ENCODE assay signal across 9 cellular contexts in genomic region chr1:159946242-159947187, GRCh38. TPM values are rescaled to one million over a fixed set of nuclear protein-coding genes. Genes with fewer than 3 reads are reported as not detected.
A peak's percentile ranks its signal among the peaks of the same experiment; 100 is the strongest.
DNase-seq lines count a peak whose midpoint lies in the region; ATAC-seq, FAIRE-seq and TF ChIP-seq lines count a peak whose summit lies in the region.
"Had no signal": no experiment of that assay in that cellular context is flagged by ENCODE, and none has a peak within 500 bp of the region (broad histone marks: within the 10 kb centered on the region; RNA-seq: fewer than 3 reads in every experiment).

No MANE protein-coding gene starts in this region.

- peak overlapping the region; percentile 76 for H3K18ac ChIP-seq in H1 (ENCODE audit: extremely low read depth, low read length)

- TF ChIP-seq POLR2A in H1 (IDR thresholded peaks at IDR 0.05; ENCODE audit: control extremely low read depth in 1 of 2, low read depth in 2 of 2, low read length in 2 of 2) (no peak), H54 (IDR thresholded peaks at IDR 0.05; ENCODE audit: low read depth, low read length) (no peak)

- H3K79me2 ChIP-seq in MM.1S (ENCODE audit: low read length) (no peaks in the 10 kb centered on the region), H1 (ENCODE audit: control insufficient read depth in 1 of 2, insufficient read depth in 2 of 2, low read length in 2 of 2) (peaks cover 3 to 12% of the 10 kb centered on the region in 2 experiments; a peak in 2 of 4 replicates)

- no peak overlapping the region; the same call in 1 of the 2 replicates for H2AK5ac ChIP-seq in H1 (ENCODE audit: low read depth, low read length)

- no peak for ATAC-seq in HG02981 (IDR thresholded peaks at IDR 0.05; ENCODE audit: unreplicated experiment)

- H3K4me3 ChIP-seq in Caco-2 (ENCODE audit: low read depth, low read length) (peak overlapping the region; percentile 50), MM.1S (ENCODE audit: low read length) (peak overlapping the region; percentile 59), H1 (ENCODE audit: extremely low read depth in 1 of 4, insufficient read depth in 2 of 4, low read depth in 3 of 4, low read length in 4 of 4) (peak overlapping the region; percentile 49 to 82 (median 60); a peak in 7 of 8 replicates)

- WGBS in H1 (ENCODE audit: extremely low coverage in 1 of 2, insufficient coverage in 1 of 2, insufficient read length in 1 of 2, insufficient replicate concordance in 2 of 2, low coverage in 1 of 2, low lambda C conversion rate in 2 of 2, missing lambda C conversion rate in 1 of 2), 2 experiments: 56% methylated on average over 9 of the region's 9 CpGs; no CpG with 5 or more reads in 1 of the 2 experiments

- 0 out of 2 replicates have a peak, but pooled peaks cover 2% of the 10 kb centered on the region for H3F3A ChIP-seq in MM.1S (ENCODE audit: insufficient read depth, low read length)

- H3K27me3 ChIP-seq in Caco-2 (replicated peaks; ENCODE audit: control insufficient read depth, insufficient read depth, low read length): no peaks in the 10 kb centered on the region
- H3K27me3 ChIP-seq in MM.1S (replicated peaks; ENCODE audit: insufficient read depth, low read length): peaks cover 43% of the 10 kb centered on the region
- H3K27me3 ChIP-seq in H1 (replicated peaks in 1 of 4; ENCODE audit: control insufficient read depth in 3 of 4, extremely low read depth in 1 of 4, insufficient read depth in 3 of 4, low read length in 3 of 4): no peaks in the 10 kb centered on the region

- FAIRE-seq in H1 (lab: Jason Lieb, UNC) (peak; percentile 57), H54 (lab: Jason Lieb, UNC) (no peak)

- TF ChIP-seq EP300 in H1 (IDR thresholded peaks at IDR 0.05; ENCODE audit: borderline replicate concordance in 1 of 2, low read depth in 2 of 2, low read length in 2 of 2): no peak

- H3K4me1 ChIP-seq in Caco-2: peaks cover 56% of the 10 kb centered on the region
- H3K4me1 ChIP-seq in MM.1S (ENCODE audit: low read length): no peaks in the 10 kb centered on the region
- peaks cover 7 to 24% (median 14%) of the 10 kb centered on the region in 4 experiments for H3K4me1 ChIP-seq in H1 (replicated peaks in 1 of 4; ENCODE audit: control insufficient read depth in 3 of 4, insufficient read depth in 4 of 4, low read length in 3 of 4)

- H3K4ac ChIP-seq in H1 (replicated peaks; ENCODE audit: insufficient read length, low read depth, low read length): peak overlapping the region; percentile 6

- DNase-seq in Caco-2: no peak
- DNase-seq in MM.1S: no peak
- DNase-seq in H1 (ENCODE audit: low read depth in 1 of 2, low spot score in 2 of 2): no peak
- DNase-seq in osteocyte (ENCODE audit: extremely low spot score, unreplicated experiment): no peak
- DNase-seq in NCI-H1694 (lab: John Stamatoyannopoulos, UW): no peak
- DNase-seq in NCI-H748 treated with DMSO at 0.1 percent for 48 hours (lab: John Stamatoyannopoulos, UW): no peak
- DNase-seq in H54 (ENCODE audit: insufficient read length, low spot score): no peak

- H2AFZ ChIP-seq in MM.1S (ENCODE audit: low read length) (peak overlapping the region; percentile 80), H1 (ENCODE audit: low read length) (0 out of 2 replicates have a peak overlapping the region, but pooled peaks have one; percentile 15)

- peak overlapping the region; percentile 80 for H4K5ac ChIP-seq in H1 (ENCODE audit: insufficient read length, low read depth, low read length)

- peak overlapping the region; percentile 50; the same call in 1 of the 2 replicates for H2BK20ac ChIP-seq in H1 (ENCODE audit: low read length)

- no peak overlapping the region; the same call in 1 of the 2 replicates for H3K9ac ChIP-seq in MM.1S (ENCODE audit: low read length)
- 0 out of 7 replicates have a peak overlapping the region, but pooled peaks of 2 of the 4 experiments have one; percentile 36 to 68 for H3K9ac ChIP-seq in H1 (replicated peaks in 1 of 4; ENCODE audit: extremely low read depth in 1 of 4, low read depth in 3 of 4, low read length in 3 of 4)

- BruUV-seq in Caco-2 (replicated peaks; lab: Mats Ljungman, UMichigan): TSS peak; percentile 57

- no peak overlapping the region for H3K27ac ChIP-seq in MM.1S (ENCODE audit: low read length)
- peak overlapping the region; percentile 80; the same call in 1 of the 2 replicates for H3K27ac ChIP-seq in H1 (ENCODE audit: low read depth, low read length)

- H3K4me3 Mint-ChIP-seq in Caco-2 (ENCODE audit: unreplicated experiment) (peak overlapping the region; percentile 83), osteocyte (ENCODE audit: unreplicated experiment) (peak overlapping the region; percentile 59)

- no peaks in the 10 kb centered on the region for H4K20me1 ChIP-seq in MM.1S (ENCODE audit: insufficient read depth, low read length)
- no peaks in the 10 kb centered on the region for H4K20me1 ChIP-seq in H1 (replicated peaks in 1 of 2; ENCODE audit: control insufficient read depth in 1 of 2, insufficient read depth in 2 of 2, low read length in 2 of 2)

- H3K36me3 Mint-ChIP-seq in Caco-2 (ENCODE audit: insufficient read depth, unreplicated experiment) (no peaks in the 10 kb centered on the region), osteocyte (ENCODE audit: unreplicated experiment) (no peaks in the 10 kb centered on the region)

- intact Hi-C loops in Caco-2 (cut with micrococcal nuclease; ENCODE audit: unreplicated experiment): no loop called here

- H3K4me1 Mint-ChIP-seq in Caco-2 (ENCODE audit: low read depth, unreplicated experiment) (peaks cover 62% of the 10 kb centered on the region), osteocyte (ENCODE audit: unreplicated experiment) (peaks cover 12% of the 10 kb centered on the region)

- H3K4me2 ChIP-seq in MM.1S (ENCODE audit: low read depth, low read length) (peak overlapping the region; percentile 92), H1 (ENCODE audit: insufficient read depth in 1 of 2, low read depth in 2 of 2, low read length in 2 of 2) (peak overlapping the region; percentile 72 to 77)

- 0 out of 2 replicates have a peak overlapping the region, but pooled peaks have one; percentile 40 for H2BK15ac ChIP-seq in H1 (ENCODE audit: low read length)

- H3K23me2 ChIP-seq in H1 (ENCODE audit: low read depth, low read length): peaks cover 10% of the 10 kb centered on the region; the same call in 1 of the 2 replicates

- peak overlapping the region; percentile 55; the same call in 1 of the 2 replicates for H2BK5ac ChIP-seq in H1 (ENCODE audit: low read depth, low read length)

- no peak overlapping the region; the same call in 1 of the 2 replicates for H4K8ac ChIP-seq in H1 (ENCODE audit: extremely low read depth, insufficient read depth, low read length)

- peak overlapping the region; percentile 47 for H2BK120ac ChIP-seq in H1 (replicated peaks; ENCODE audit: low read depth, low read length)

- H3K27me3 Mint-ChIP-seq in Caco-2 (ENCODE audit: insufficient read depth, unreplicated experiment): no peaks in the 10 kb centered on the region
- peaks cover 51% of the 10 kb centered on the region for H3K27me3 Mint-ChIP-seq in osteocyte (ENCODE audit: unreplicated experiment)

- H3K23ac ChIP-seq in H1 (ENCODE audit: insufficient read length): no peak overlapping the region

- no peak overlapping the region for H3K14ac ChIP-seq in H1 (ENCODE audit: insufficient read length)

- TF ChIP-seq CTCF in Caco-2 (IDR thresholded peaks at IDR 0.05; ENCODE audit: insufficient read depth in 1 of 2, low read depth in 1 of 2, low read length in 1 of 2, severe bottlenecking in 1 of 2, unreplicated experiment in 1 of 2) (no peak), MM.1S (IDR thresholded peaks at IDR 0.05; ENCODE audit: low read length) (no peak), H1 (IDR thresholded peaks at IDR 0.05; ENCODE audit: control extremely low read depth in 1 of 3, insufficient read depth in 1 of 3, low read depth in 1 of 3, low read length in 3 of 3) (no peak), osteocyte (IDR thresholded peaks at IDR 0.05) (no peak)

- CTCF ChIA-PET in Caco-2 (lab: Charles Lee) (interaction anchor here (0.6 to 1.8 kb wide), 16 partner anchors 8 to 247 kb away, joined by 3 to 34 read pairs (median 6); partner anchors contain the start of genes CFAP45, DUSP23 and SLAMF9), H1 (lab: Charles Lee; ENCODE audit: partially characterized antibody) (interaction anchor here (0.7 to 35.5 kb wide), 17 partner anchors 8 to 157 kb away, joined by 3 to 696 read pairs (median 4); partner anchors contain the start of genes SLAMF9 and TAGLN2)

- H3K36me3 ChIP-seq in Caco-2 (ENCODE audit: control insufficient read depth, insufficient read depth, low read length): no peaks in the 10 kb centered on the region
- no peaks in the 10 kb centered on the region for H3K36me3 ChIP-seq in MM.1S (replicated peaks; ENCODE audit: insufficient read depth, low read length)
- no peaks in the 10 kb centered on the region; a peak in 1 of 8 replicates for H3K36me3 ChIP-seq in H1 (ENCODE audit: control insufficient read depth in 2 of 4, insufficient read depth in 4 of 4, low read length in 3 of 4)

- H3K79me1 ChIP-seq in H1 (ENCODE audit: low read depth, low read length): peaks cover 2% of the 10 kb centered on the region; the same call in 1 of the 2 replicates

- H3K9me3 Mint-ChIP-seq in Caco-2 (ENCODE audit: unreplicated experiment) (no peaks in the 10 kb centered on the region), osteocyte (ENCODE audit: unreplicated experiment) (no peaks in the 10 kb centered on the region)

- peak overlapping the region; percentile 76 for H4K91ac ChIP-seq in H1 (replicated peaks; ENCODE audit: insufficient read length, low read length)

- POLR2A ChIA-PET in Caco-2 (lab: Charles Lee): interaction anchor here (0.5 to 1.3 kb wide), 4 partner anchors 11 to 147 kb away, joined by 3 to 4 read pairs (median 3); no protein-coding TSS in a partner anchor
- POLR2A ChIA-PET in H1 (lab: Charles Lee; ENCODE audit: partially characterized antibody): interaction anchor here (0.6 to 2.8 kb wide), 20 partner anchors 8 to 165 kb away, joined by 3 to 19 read pairs (median 3); partner anchors contain the start of genes SLAMF9 and TAGLN2

- no peak for TF ChIP-seq RAD21 in H1 (IDR thresholded peaks at IDR 0.05 in 1 of 2, conservative IDR thresholded peaks at IDR 0.05 in 1 of 2; ENCODE audit: low read depth in 2 of 2, low read length in 2 of 2)

- peak overlapping the region; percentile 40; the same call in 1 of the 2 replicates for H2BK12ac ChIP-seq in H1 (ENCODE audit: low read depth, low read length)

- H3K56ac ChIP-seq in H1 (replicated peaks; ENCODE audit: insufficient read length, low read depth, low read length): peak overlapping the region; percentile 3

- no peaks in the 10 kb centered on the region for H3K9me2 ChIP-seq in MM.1S (replicated peaks; ENCODE audit: insufficient read depth, low read length)

- H3K9me3 ChIP-seq in Caco-2: no peaks in the 10 kb centered on the region
- H3K9me3 ChIP-seq in MM.1S (replicated peaks; ENCODE audit: insufficient read depth, low read length): no peaks in the 10 kb centered on the region
- H3K9me3 ChIP-seq in H1 (ENCODE audit: insufficient read depth in 2 of 2, low read depth in 1 of 2, low read length in 1 of 2): no peaks in the 10 kb centered on the region

- H3K27ac Mint-ChIP-seq in Caco-2 (ENCODE audit: unreplicated experiment) (peak overlapping the region; percentile 68), osteocyte (ENCODE audit: unreplicated experiment) (no peak overlapping the region)

RNA-seq across cellular contexts. Expression of gene IGSF9, which starts 1.1 kb away (rescaled TPM):
- total RNA-seq in Caco-2 (2022) (19.6 and 21.2 TPM in 2 replicates), osteocyte (not detected in 2 replicates)
- 28.1 and 29.2 TPM in 2 replicates for total RNA-seq in H1 (2021; fragmentation: NEBNext Ultra II Directional; extraction: Animal tissue kit (Norgen Biotek cat#: 25700))
- 10.9 and 22.5 TPM in 2 replicates for polyA plus RNA-seq in H1 (2011; rRNA removed)
- polyA plus RNA-seq in H1 (2011; cell fraction: cytosol; rRNA removed): 12.7 TPM
- 51.2 TPM for polyA plus RNA-seq in H1 (2011; cell fraction: nucleus; rRNA removed)
- polyA plus RNA-seq in H1 (2012, experiment 1 of 2): 15.9 to 25.3 TPM (median 21.2 TPM) in 4 replicates
- 18.7 TPM for polyA plus RNA-seq in H1 (2012, experiment 2 of 2)
- 20.9 TPM for polyA plus RNA-seq in H1 (2013, experiment 1 of 2)
- 19.7 TPM for polyA plus RNA-seq in H1 (2013, experiment 2 of 2)
- 6.2 and 8.0 TPM in 2 replicates for polyA minus RNA-seq in H1 (2011; rRNA and poly(A)+ RNA removed)
- 10.9 TPM for polyA minus RNA-seq in H1 (2011; cell fraction: cytosol; rRNA and poly(A)+ RNA removed)
- 11.3 TPM for polyA minus RNA-seq in H1 (2011; cell fraction: nucleus; rRNA and poly(A)+ RNA removed)
- total RNA-seq: lung microvascular endothelial cell had no signal

RNA-seq across cellular contexts. Expression of gene SLAMF9, which starts 7.5 kb away (rescaled TPM):
- total RNA-seq in Caco-2 (2022) (0.36 TPM in 1 of 2 replicates, not detected in the other), osteocyte (not detected in 2 replicates)
- not detected in 2 replicates for total RNA-seq in H1 (2021; fragmentation: NEBNext Ultra II Directional; extraction: Animal tissue kit (Norgen Biotek cat#: 25700))
- not detected in 2 replicates for polyA plus RNA-seq in H1 (2011; rRNA removed)
- not detected for polyA plus RNA-seq in H1 (2011; cell fraction: cytosol; rRNA removed)
- polyA plus RNA-seq in H1 (2011; cell fraction: nucleus; rRNA removed): not detected
- polyA plus RNA-seq in H1 (2012, experiment 1 of 2): not detected in 4 replicates
- polyA plus RNA-seq in H1 (2012, experiment 2 of 2): not detected
- not detected for polyA plus RNA-seq in H1 (2013, experiment 1 of 2)
- polyA plus RNA-seq in H1 (2013, experiment 2 of 2): not detected
- not detected in 2 replicates for polyA minus RNA-seq in H1 (2011; rRNA and poly(A)+ RNA removed)
- not detected for polyA minus RNA-seq in H1 (2011; cell fraction: cytosol; rRNA and poly(A)+ RNA removed)
- polyA minus RNA-seq in H1 (2011; cell fraction: nucleus; rRNA and poly(A)+ RNA removed): not detected
- total RNA-seq: lung microvascular endothelial cell had no signal

RNA-seq across cellular contexts. Expression of gene TAGLN2, which starts 21.2 kb away (rescaled TPM):
- total RNA-seq in Caco-2 (2022) (518 and 531 TPM in 2 replicates), osteocyte (161 and 169 TPM in 2 replicates)
- 86.0 and 93.0 TPM in 2 replicates for total RNA-seq in H1 (2021; fragmentation: NEBNext Ultra II Directional; extraction: Animal tissue kit (Norgen Biotek cat#: 25700))
- polyA plus RNA-seq in H1 (2011; rRNA removed): 114 and 142 TPM in 2 replicates
- polyA plus RNA-seq in H1 (2011; cell fraction: cytosol; rRNA removed): 93.7 TPM
- 102 TPM for polyA plus RNA-seq in H1 (2011; cell fraction: nucleus; rRNA removed)
- 81.8 to 121 TPM (median 94.5 TPM) in 4 replicates for polyA plus RNA-seq in H1 (2012, experiment 1 of 2)
- polyA plus RNA-seq in H1 (2012, experiment 2 of 2): 122 TPM
- polyA plus RNA-seq in H1 (2013, experiment 1 of 2): 51.9 TPM
- polyA plus RNA-seq in H1 (2013, experiment 2 of 2): 53.4 TPM
- 38.3 and 40.1 TPM in 2 replicates for polyA minus RNA-seq in H1 (2011; rRNA and poly(A)+ RNA removed)
- polyA minus RNA-seq in H1 (2011; cell fraction: cytosol; rRNA and poly(A)+ RNA removed): 29.8 TPM
- polyA minus RNA-seq in H1 (2011; cell fraction: nucleus; rRNA and poly(A)+ RNA removed): 23.9 TPM

RNA-seq across cellular contexts. Expression of gene CFAP45, which starts 46.5 kb away (rescaled TPM):
- total RNA-seq in Caco-2 (2022) (1.1 and 1.5 TPM in 2 replicates), osteocyte (0.52 and 0.83 TPM in 2 replicates)
- total RNA-seq in H1 (2021; fragmentation: NEBNext Ultra II Directional; extraction: Animal tissue kit (Norgen Biotek cat#: 25700)): not detected in 2 replicates
- 0.05 and 0.11 TPM in 2 replicates for polyA plus RNA-seq in H1 (2011; rRNA removed)
- 0.45 TPM for polyA plus RNA-seq in H1 (2011; cell fraction: cytosol; rRNA removed)
- polyA plus RNA-seq in H1 (2011; cell fraction: nucleus; rRNA removed): 0.16 TPM
- 0.16 to 0.64 TPM (median 0.36 TPM) in 4 replicates for polyA plus RNA-seq in H1 (2012, experiment 1 of 2)
- 0.31 TPM for polyA plus RNA-seq in H1 (2012, experiment 2 of 2)
- 0.30 TPM for polyA plus RNA-seq in H1 (2013, experiment 1 of 2)
- 0.31 TPM for polyA plus RNA-seq in H1 (2013, experiment 2 of 2)
- not detected in 2 replicates for polyA minus RNA-seq in H1 (2011; rRNA and poly(A)+ RNA removed)
- not detected for polyA minus RNA-seq in H1 (2011; cell fraction: cytosol; rRNA and poly(A)+ RNA removed)
- polyA minus RNA-seq in H1 (2011; cell fraction: nucleus; rRNA and poly(A)+ RNA removed): not detected

Comparison
In these comparisons a context has a peak if more than half of its experiments do, and no peak if none do; other contexts are left out.
1. RNA of gene IGSF9, which starts 1.1 kb away (total RNA-seq): 28.1 to 29.2 TPM in H1 and 19.6 to 21.2 TPM in Caco-2; not detected in osteocyte; every median in the first group is over 10 times any median in the second.
2. Peak in every context shown above with its lines, with median percentiles within 50 percentile points of each other: H3K4me3 ChIP-seq.